In the genomic region with DNA sequence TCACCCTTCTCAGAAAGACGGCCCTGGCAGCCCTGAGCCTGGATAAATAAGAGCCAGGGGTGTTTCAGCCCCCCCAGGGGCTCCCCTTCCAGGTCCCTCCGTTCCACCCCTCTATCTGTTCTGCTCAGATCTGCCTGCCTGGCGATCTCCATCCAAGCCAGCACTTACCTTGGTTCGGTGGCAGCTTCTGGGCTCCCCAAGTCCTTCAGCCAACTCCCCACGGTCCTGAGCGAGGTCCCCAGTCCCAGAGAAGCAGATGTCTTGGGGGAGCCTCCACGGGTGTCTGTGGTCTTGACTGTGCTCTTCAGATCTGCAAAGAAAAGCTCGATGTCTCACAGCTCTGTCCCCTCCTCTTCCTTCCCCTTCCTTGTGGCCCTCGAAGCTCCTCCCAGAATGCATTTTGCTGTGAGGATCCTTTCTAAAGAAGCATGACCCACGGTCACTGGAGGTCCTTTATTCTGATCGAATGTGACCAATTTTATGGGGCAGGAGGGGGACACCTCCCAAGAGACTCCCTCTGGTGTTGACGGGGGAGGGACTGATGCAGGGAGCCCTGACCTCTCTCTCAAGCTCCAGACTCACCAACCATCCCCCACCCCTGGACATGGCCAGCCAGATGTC, we compare ENCODE assay signal across 12 cellular contexts. TPM values are rescaled to one million over a fixed set of nuclear protein-coding genes. Genes with fewer than 3 reads are reported as not detected.
A peak's percentile ranks its signal among the peaks of the same experiment; 100 is the strongest.
DNase-seq lines count a peak whose midpoint lies in the region; ATAC-seq and TF ChIP-seq lines count a peak whose summit lies in the region.
"Had no signal": no experiment of that assay in that cellular context is flagged by ENCODE, and none has a peak within 500 bp of the region (broad histone marks: within the 10 kb centered on the region; RNA-seq: fewer than 3 reads in every experiment).

A gene with protein sequence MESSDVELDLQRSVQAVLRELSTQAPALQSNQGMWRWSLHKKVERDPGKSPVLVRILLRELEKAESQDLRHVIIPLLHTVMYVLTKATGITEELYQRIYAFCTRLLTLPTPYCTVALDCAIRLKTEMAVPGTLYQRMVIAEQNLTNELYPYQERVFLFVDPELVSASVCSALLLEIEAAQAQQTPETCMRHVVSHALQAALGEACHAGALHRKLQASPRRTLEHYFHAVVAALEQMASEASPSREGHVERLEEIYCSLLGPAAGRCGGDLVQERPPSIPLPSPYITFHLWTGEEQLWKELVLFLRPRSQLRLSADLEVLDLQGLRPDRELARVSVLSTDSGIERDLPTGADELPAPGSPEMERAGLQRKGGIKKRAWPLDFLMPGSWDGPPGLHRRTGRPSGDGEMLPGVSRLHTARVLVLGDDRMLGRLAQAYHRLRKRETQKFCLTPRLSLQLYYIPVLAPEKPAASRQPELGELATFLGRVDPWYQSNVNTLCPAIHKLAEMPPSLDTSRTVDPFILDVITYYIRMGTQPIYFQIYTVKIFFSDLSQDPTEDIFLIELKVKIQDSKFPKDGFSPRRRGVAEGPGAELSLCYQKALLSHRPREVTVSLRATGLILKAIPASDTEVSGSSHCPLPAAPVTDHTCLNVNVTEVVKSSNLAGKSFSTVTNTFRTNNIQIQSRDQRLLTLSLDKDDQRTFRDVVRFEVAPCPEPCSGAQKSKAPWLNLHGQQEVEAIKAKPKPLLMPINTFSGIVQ (minus strand): TSS at position 314 of the 621 bp plus-strand sequence. CDS start 17,880 bp downstream, outside the sequence.

- intact Hi-C loops in CD14-positive monocyte (cut with micrococcal nuclease) (no loop called here), head of caudate nucleus (cut with DNase I) (no loop called here)

- ATAC-seq in GM18498 (IDR thresholded peaks at IDR 0.05; ENCODE audit: unreplicated experiment) (peak; percentile 43), T-helper 17 cell (peak; percentile 75), WTC11 (no peak), GM21528 (IDR thresholded peaks at IDR 0.05; ENCODE audit: low FRiP score, unreplicated experiment) (no peak)

- CTCF ChIA-PET in WTC11 (lab: Charles Lee): no interaction called here

- peak within 1 kb of the TSS; percentile 80 to 98 (median 93) for H3K27ac Mint-ChIP-seq in CD14-positive monocyte
- peak within 1 kb of the TSS; percentile 88 for H3K27ac Mint-ChIP-seq in T-helper 17 cell
- peak within 1 kb of the TSS; percentile 30 to 90 (median 78) for H3K27ac Mint-ChIP-seq in immature natural killer cell
- no peak within 1 kb of the TSS for H3K27ac Mint-ChIP-seq in WTC11

- H3K36me3 Mint-ChIP-seq in CD14-positive monocyte (peaks cover 22 to 28% of the 10 kb centered on the region in 2 donors), T-helper 17 cell (ENCODE audit: low read depth) (no peaks in the 10 kb centered on the region), immature natural killer cell (no peaks in the 10 kb centered on the region), WTC11 (no peaks in the 10 kb centered on the region)

- no peak for DNase-seq in CD14-positive monocyte (ENCODE audit: low spot score)
- DNase-seq in T-helper 17 cell: no peak
- DNase-seq in immature natural killer cell: peak in 1 of 3 donors; percentile 25
- DNase-seq in WTC11 (ENCODE audit: low spot score): no peak
- DNase-seq in pons (ENCODE audit: low spot score): no peak
- no peak for DNase-seq in head of caudate nucleus

- POLR2A ChIA-PET in WTC11 (lab: Charles Lee): no interaction called here

- TF ChIP-seq CTCF in CD14-positive monocyte (IDR thresholded peaks at IDR 0.05): no peak
- TF ChIP-seq CTCF in WTC11 (IDR thresholded peaks at IDR 0.05): no peak

- H3K9me3 Mint-ChIP-seq in CD14-positive monocyte: no peaks in the 10 kb centered on the region
- no peaks in the 10 kb centered on the region for H3K9me3 Mint-ChIP-seq in immature natural killer cell
- H3K9me3 Mint-ChIP-seq in WTC11: 0 out of 2 replicates have a peak, but pooled peaks cover 3% of the 10 kb centered on the region

- no peaks in the 10 kb centered on the region for H3K9me3 ChIP-seq in T-helper 17 cell (ENCODE audit: control insufficient read depth, low read length, poor library complexity, severe bottlenecking)

- H3K4me3 Mint-ChIP-seq in CD14-positive monocyte (peak within 1 kb of the TSS; percentile 98 to 100), T-helper 17 cell (peak within 1 kb of the TSS; percentile 86), immature natural killer cell (peak within 1 kb of the TSS; percentile 75 to 88 (median 80)), WTC11 (no peak within 1 kb of the TSS)

- H3K27me3 Mint-ChIP-seq in CD14-positive monocyte (ENCODE audit: low read depth in 3 of 3) (peaks cover 0 to 3% (median 0%) of the 10 kb centered on the region in 3 donors), T-helper 17 cell (no peaks in the 10 kb centered on the region), immature natural killer cell (ENCODE audit: low read depth in 3 of 3) (peaks cover under 1 to 6% (median under 1%) of the 10 kb centered on the region in 3 donors), WTC11 (ENCODE audit: low read depth) (no peaks in the 10 kb centered on the region)

- peaks cover 63% of the 10 kb centered on the region for H3K4me1 Mint-ChIP-seq in CD14-positive monocyte
- H3K4me1 Mint-ChIP-seq in T-helper 17 cell: peaks cover 24% of the 10 kb centered on the region
- H3K4me1 Mint-ChIP-seq in immature natural killer cell: peaks cover 37 to 50% of the 10 kb centered on the region in 2 donors
- H3K4me1 Mint-ChIP-seq in WTC11: peaks cover 7% of the 10 kb centered on the region

TF ChIP-seq in WTC11, 78 proteins besides CTCF, POLR2A, EP300 and RAD21 (continues in another document):
- TF ChIP-seq PRRX2 (CRISPR knock-in tag; IDR thresholded peaks at IDR 0.05) (no peak), SP1 (CRISPR knock-in tag; conservative IDR thresholded peaks at IDR 0.05) (no peak)
- TF ChIP-seq, protein P1, sequence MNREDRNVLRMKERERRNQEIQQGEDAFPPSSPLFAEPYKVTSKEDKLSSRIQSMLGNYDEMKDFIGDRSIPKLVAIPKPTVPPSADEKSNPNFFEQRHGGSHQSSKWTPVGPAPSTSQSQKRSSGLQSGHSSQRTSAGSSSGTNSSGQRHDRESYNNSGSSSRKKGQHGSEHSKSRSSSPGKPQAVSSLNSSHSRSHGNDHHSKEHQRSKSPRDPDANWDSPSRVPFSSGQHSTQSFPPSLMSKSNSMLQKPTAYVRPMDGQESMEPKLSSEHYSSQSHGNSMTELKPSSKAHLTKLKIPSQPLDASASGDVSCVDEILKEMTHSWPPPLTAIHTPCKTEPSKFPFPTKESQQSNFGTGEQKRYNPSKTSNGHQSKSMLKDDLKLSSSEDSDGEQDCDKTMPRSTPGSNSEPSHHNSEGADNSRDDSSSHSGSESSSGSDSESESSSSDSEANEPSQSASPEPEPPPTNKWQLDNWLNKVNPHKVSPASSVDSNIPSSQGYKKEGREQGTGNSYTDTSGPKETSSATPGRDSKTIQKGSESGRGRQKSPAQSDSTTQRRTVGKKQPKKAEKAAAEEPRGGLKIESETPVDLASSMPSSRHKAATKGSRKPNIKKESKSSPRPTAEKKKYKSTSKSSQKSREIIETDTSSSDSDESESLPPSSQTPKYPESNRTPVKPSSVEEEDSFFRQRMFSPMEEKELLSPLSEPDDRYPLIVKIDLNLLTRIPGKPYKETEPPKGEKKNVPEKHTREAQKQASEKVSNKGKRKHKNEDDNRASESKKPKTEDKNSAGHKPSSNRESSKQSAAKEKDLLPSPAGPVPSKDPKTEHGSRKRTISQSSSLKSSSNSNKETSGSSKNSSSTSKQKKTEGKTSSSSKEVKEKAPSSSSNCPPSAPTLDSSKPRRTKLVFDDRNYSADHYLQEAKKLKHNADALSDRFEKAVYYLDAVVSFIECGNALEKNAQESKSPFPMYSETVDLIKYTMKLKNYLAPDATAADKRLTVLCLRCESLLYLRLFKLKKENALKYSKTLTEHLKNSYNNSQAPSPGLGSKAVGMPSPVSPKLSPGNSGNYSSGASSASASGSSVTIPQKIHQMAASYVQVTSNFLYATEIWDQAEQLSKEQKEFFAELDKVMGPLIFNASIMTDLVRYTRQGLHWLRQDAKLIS (CRISPR knock-in tag; IDR thresholded peaks at IDR 0.05; ENCODE audit: borderline replicate concordance): no peak
- TF ChIP-seq, protein P2, sequence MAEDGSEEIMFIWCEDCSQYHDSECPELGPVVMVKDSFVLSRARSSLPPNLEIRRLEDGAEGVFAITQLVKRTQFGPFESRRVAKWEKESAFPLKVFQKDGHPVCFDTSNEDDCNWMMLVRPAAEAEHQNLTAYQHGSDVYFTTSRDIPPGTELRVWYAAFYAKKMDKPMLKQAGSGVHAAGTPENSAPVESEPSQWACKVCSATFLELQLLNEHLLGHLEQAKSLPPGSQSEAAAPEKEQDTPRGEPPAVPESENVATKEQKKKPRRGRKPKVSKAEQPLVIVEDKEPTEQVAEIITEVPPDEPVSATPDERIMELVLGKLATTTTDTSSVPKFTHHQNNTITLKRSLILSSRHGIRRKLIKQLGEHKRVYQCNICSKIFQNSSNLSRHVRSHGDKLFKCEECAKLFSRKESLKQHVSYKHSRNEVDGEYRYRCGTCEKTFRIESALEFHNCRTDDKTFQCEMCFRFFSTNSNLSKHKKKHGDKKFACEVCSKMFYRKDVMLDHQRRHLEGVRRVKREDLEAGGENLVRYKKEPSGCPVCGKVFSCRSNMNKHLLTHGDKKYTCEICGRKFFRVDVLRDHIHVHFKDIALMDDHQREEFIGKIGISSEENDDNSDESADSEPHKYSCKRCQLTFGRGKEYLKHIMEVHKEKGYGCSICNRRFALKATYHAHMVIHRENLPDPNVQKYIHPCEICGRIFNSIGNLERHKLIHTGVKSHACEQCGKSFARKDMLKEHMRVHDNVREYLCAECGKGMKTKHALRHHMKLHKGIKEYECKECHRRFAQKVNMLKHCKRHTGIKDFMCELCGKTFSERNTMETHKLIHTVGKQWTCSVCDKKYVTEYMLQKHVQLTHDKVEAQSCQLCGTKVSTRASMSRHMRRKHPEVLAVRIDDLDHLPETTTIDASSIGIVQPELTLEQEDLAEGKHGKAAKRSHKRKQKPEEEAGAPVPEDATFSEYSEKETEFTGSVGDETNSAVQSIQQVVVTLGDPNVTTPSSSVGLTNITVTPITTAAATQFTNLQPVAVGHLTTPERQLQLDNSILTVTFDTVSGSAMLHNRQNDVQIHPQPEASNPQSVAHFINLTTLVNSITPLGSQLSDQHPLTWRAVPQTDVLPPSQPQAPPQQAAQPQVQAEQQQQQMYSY (CRISPR knock-in tag; IDR thresholded peaks at IDR 0.05): no peak

RNA-seq across cellular contexts. Expression of the gene that starts here (rescaled TPM):
- polyA plus RNA-seq in CD14-positive monocyte: 1 to 10 TPM; 3.6 to 5.8 TPM
- under 1 TPM; 0.67 to 0.83 TPM for total RNA-seq in T-helper 17 cell
- polyA plus RNA-seq in immature natural killer cell: under 1 TPM in 2 of 3 donors, not detected in 1; 0.18 to 0.57 TPM
- total RNA-seq in WTC11 (2021): 0.15 to 0.23 TPM (median 0.21 TPM) in 3 replicates
- total RNA-seq: Daoy, H4, HT1080, OCI-LY7 had no signal

Comparison
In these comparisons a context has a peak if more than half of its experiments do, and no peak if none do; other contexts are left out.
1. Peak in ATAC-seq in T-helper 17 cell; RNA of the gene not detected or under 1 TPM.